Comparison of ENCODE assay signal across 16 cellular contexts in genomic region chr7:17849504-17849903, GRCh38.
A peak's percentile ranks its signal among the peaks of the same experiment; 100 is the strongest.
DNase-seq lines count a peak whose midpoint lies in the region; ATAC-seq and TF ChIP-seq lines count a peak whose summit lies in the region.
"Had no signal": no experiment of that assay in that cellular context is flagged by ENCODE, and none has a peak within 500 bp of the region (broad histone marks: within the 10 kb centered on the region; RNA-seq: fewer than 3 reads in every experiment).

No MANE protein-coding gene starts in this region.

- DNase-seq in H4 (ENCODE audit: low spot score) (peak; percentile 52), SK-MEL-5 (ENCODE audit: low read depth, low spot score) (peak; percentile 74), fibroblast of the aortic adventitia (ENCODE audit: low read depth) (peak; percentile 8), renal cortical epithelial cell (ENCODE audit: low read depth) (peak; percentile 34), nucleus accumbens (lab: John Stamatoyannopoulos, UW) (no peak), NCI-H2081 (lab: John Stamatoyannopoulos, UW) (no peak)
- DNase-seq: activated gamma-delta T cell; CD4-positive, CD25-positive, alpha-beta regulatory T cell; effector CD4-positive, alpha-beta T cell; NCI-H1417 treated with DMSO at 0.1 percent for 48 hours; NCI-H510A treated with DMSO at 0.1 percent for 48 hours; small intestine; stimulated activated naive CD4-positive, alpha-beta T cell had no signal

- no peak for ATAC-seq in GM21515 (IDR thresholded peaks at IDR 0.05; ENCODE audit: unreplicated experiment)
- ATAC-seq: GM12878 had no signal

- in situ Hi-C loops in SK-MEL-5 (cut with HindIII; ENCODE audit: low pct_unique_long_range_greater_than_20kb, low sequenced_read_pairs): no loop called here

- TF ChIP-seq CTCF in fibroblast of the aortic adventitia (IDR thresholded peaks at IDR 0.05; ENCODE audit: insufficient read depth, low read length): no peak

- H3K4me3 ChIP-seq in fibroblast of the aortic adventitia (ENCODE audit: low read depth, low read length): no peak overlapping the region
- H3K4me3 ChIP-seq: ascending aorta, GM12878 had no signal

Comparison
In these comparisons a context has a peak if more than half of its experiments do, and no peak if none do; other contexts are left out.
1. DNase-seq: peak in H4 (single experiment), SK-MEL-5 (single experiment), fibroblast of the aortic adventitia (single experiment) and renal cortical epithelial cell (single experiment); none in nucleus accumbens (0 of 56) and NCI-H2081 (0 of 2).